In genomic region chr2:236172238-236172865, GRCh38 we compare ENCODE assay signal across 1 cellular context.
TF ChIP-seq lines count a peak whose summit lies in the region.

No MANE protein-coding gene starts in this region.

TF ChIP-seq in HepG2, 621 proteins besides CTCF, POLR2A, EP300 and RAD21:
- no peak for TF ChIP-seq ZIK1 (CRISPR knock-in tag; IDR thresholded peaks at IDR 0.05; ENCODE audit: borderline replicate concordance, low read depth)
- TF ChIP-seq HNRNPLL (IDR thresholded peaks at IDR 0.05; ENCODE audit: low read depth, low read length, poor library complexity, severe bottlenecking): peak; percentile 52
